ENCODE assay signal across 26 cellular contexts in the genomic region with DNA sequence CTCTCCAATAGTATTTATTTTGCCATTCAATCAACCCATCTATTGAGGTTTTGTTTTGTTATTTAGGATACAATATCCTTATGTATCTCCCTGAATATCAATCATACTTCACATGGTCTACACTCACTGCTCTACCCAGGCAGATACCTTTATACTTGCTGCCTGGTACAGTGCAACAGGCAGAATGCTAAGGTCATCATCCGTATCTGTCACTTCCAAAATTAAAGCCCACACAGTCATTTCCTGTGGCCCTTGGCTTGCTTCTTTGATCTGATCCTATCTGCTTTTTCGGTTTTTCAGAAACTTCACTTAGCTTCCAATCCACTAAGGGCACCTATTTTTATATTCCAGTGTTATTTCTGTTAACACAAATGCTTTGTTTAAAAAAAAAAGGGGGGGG.
"Had no signal": no experiment of that assay in that cellular context is flagged by ENCODE, and none has a peak within 500 bp of the region (broad histone marks: within the 10 kb centered on the region; RNA-seq: fewer than 3 reads in every experiment).

No MANE protein-coding gene starts in this region.

- H3K9me3 Mint-ChIP-seq: activated naive CD4-positive, alpha-beta T cell treated with anti-CD3 and anti-CD28 coated beads, Interleukin-2, amount 50 U/mL, for 72 hours; dendritic cell treated with granulocyte-macrophage colony-stimulating factor and Interleukin-4, amounts not matched to agents 40 ng/mL and 50 ng/mL, for 4 days; stimulated activated memory B cell treated with anti-CD40 and anti-IgM and Interleukin-4, amounts not matched to agents 10 μg/mL and 1 μg/mL and 100 μg/mL, for 72 hours had no signal

- H3K4me3 ChIP-seq: lower lobe of right lung, neural progenitor cell, sigmoid colon, smooth muscle cell, thoracic aorta, upper lobe of left lung had no signal

- ATAC-seq: activated CD4-positive, CD25-positive, alpha-beta regulatory T cell treated with anti-CD3 and anti-CD28 coated beads, Interleukin-2, amount 50 U/mL, for 24 hours; activated CD8-positive, alpha-beta T cell treated with anti-CD3 and anti-CD28 coated beads, Interleukin-2, amount 10 ng/mL, durations not matched to agents 7 days and 5 days; activated T-helper 17 cell treated with anti-CD3 and anti-CD28 coated beads, Interleukin-2, amount 50 U/mL, for 72 hours; esophagus mucosa; left lobe of liver; lower lobe of right lung; stimulated activated memory B cell treated with anti-CD40 and anti-IgM and Interleukin-4, amounts not matched to agents 10 μg/mL and 1 μg/mL and 100 μg/mL, for 72 hours had no signal

- H3K36me3 ChIP-seq: neural progenitor cell had no signal

- H3K27ac Mint-ChIP-seq: activated CD4-positive, alpha-beta T cell treated with anti-CD3 and anti-CD28 coated beads, Interleukin-2, amount 10 ng/mL, durations not matched to agents 7 days and 5 days; activated CD8-positive, alpha-beta T cell treated with anti-CD3 and anti-CD28 coated beads, Interleukin-2, amount 10 ng/mL, durations not matched to agents 7 days and 5 days; activated naive CD4-positive, alpha-beta T cell treated with anti-CD3 and anti-CD28 coated beads, Interleukin-2, amount 50 U/mL, for 72 hours; activated T-helper 17 cell treated with anti-CD3 and anti-CD28 coated beads, Interleukin-2, amount 50 U/mL, for 72 hours; dendritic cell treated with granulocyte-macrophage colony-stimulating factor and Interleukin-4, amounts not matched to agents 40 ng/mL and 50 ng/mL, for 4 days; neural progenitor cell; stimulated activated memory B cell treated with anti-CD40 and anti-IgM and Interleukin-4, amounts not matched to agents 10 μg/mL and 1 μg/mL and 100 μg/mL, for 72 hours; T-helper 1 cell treated with Interleukin-12 subunit alpha and Interleukin-12 subunit beta and Interleukin-4 antibody, amounts not matched to agents 30 μg/mL and 1 μg/mL, for 36 hours had no signal

- H3K4me1 ChIP-seq: lower lobe of right lung, neural progenitor cell, sigmoid colon, upper lobe of left lung had no signal

- H3K9ac ChIP-seq: neural progenitor cell had no signal

- H3K27me3 ChIP-seq: neural progenitor cell, sigmoid colon, upper lobe of left lung had no signal

- DNase-seq: activated CD4-positive, alpha-beta T cell treated with anti-CD3 and anti-CD28 coated beads, Interleukin-2, amount 10 ng/mL, durations not matched to agents 7 days and 5 days; activated CD8-positive, alpha-beta T cell treated with anti-CD3 and anti-CD28 coated beads, Interleukin-2, amount 10 ng/mL, durations not matched to agents 7 days and 5 days; aorta; effector memory CD4-positive, alpha-beta T cell; foreskin melanocyte; kidney; lower lobe of right lung; naive B cell; posterior cingulate gyrus; sigmoid colon; stimulated activated CD4-positive, alpha-beta T cell treated with anti-CD3 and anti-CD28 coated beads, Interleukin-15, amount 100 ng/mL, for 24 hours; T1000; upper lobe of left lung had no signal

- H3K4me3 Mint-ChIP-seq: activated CD4-positive, alpha-beta T cell treated with anti-CD3 and anti-CD28 coated beads, Interleukin-2, amount 10 ng/mL, durations not matched to agents 7 days and 5 days; activated CD8-positive, alpha-beta T cell treated with anti-CD3 and anti-CD28 coated beads, Interleukin-2, amount 10 ng/mL, durations not matched to agents 7 days and 5 days; activated T-helper 17 cell treated with anti-CD3 and anti-CD28 coated beads, Interleukin-2, amount 50 U/mL, for 72 hours; brain; dendritic cell treated with granulocyte-macrophage colony-stimulating factor and Interleukin-4, amounts not matched to agents 40 ng/mL and 50 ng/mL, for 4 days; naive B cell; neural progenitor cell; stimulated activated memory B cell treated with anti-CD40 and anti-IgM and Interleukin-4, amounts not matched to agents 10 μg/mL and 1 μg/mL and 100 μg/mL, for 72 hours; T-helper 1 cell treated with Interleukin-12 subunit alpha and Interleukin-12 subunit beta and Interleukin-4 antibody, amounts not matched to agents 30 μg/mL and 1 μg/mL, for 36 hours had no signal

- H3K9me3 ChIP-seq: lower lobe of right lung, sigmoid colon, thoracic aorta, upper lobe of left lung had no signal

- H2AFZ ChIP-seq: neural progenitor cell had no signal

- H3K27me3 Mint-ChIP-seq: activated CD4-positive, alpha-beta T cell treated with anti-CD3 and anti-CD28 coated beads, Interleukin-2, amount 10 ng/mL, durations not matched to agents 7 days and 5 days; activated T-helper 17 cell treated with anti-CD3 and anti-CD28 coated beads, Interleukin-2, amount 50 U/mL, for 72 hours; brain; dendritic cell treated with granulocyte-macrophage colony-stimulating factor and Interleukin-4, amounts not matched to agents 40 ng/mL and 50 ng/mL, for 4 days; naive B cell; stimulated activated memory B cell treated with anti-CD40 and anti-IgM and Interleukin-4, amounts not matched to agents 10 μg/mL and 1 μg/mL and 100 μg/mL, for 72 hours had no signal

- H3K4me2 ChIP-seq: neural progenitor cell, smooth muscle cell had no signal

- H3K27ac ChIP-seq: lower lobe of right lung, neural progenitor cell, sigmoid colon, thoracic aorta, upper lobe of left lung, VCaP had no signal

- H3K4me1 Mint-ChIP-seq: activated T-helper 17 cell treated with anti-CD3 and anti-CD28 coated beads, Interleukin-2, amount 50 U/mL, for 72 hours; brain; naive B cell; neural progenitor cell; stimulated activated memory B cell treated with anti-CD40 and anti-IgM and Interleukin-4, amounts not matched to agents 10 μg/mL and 1 μg/mL and 100 μg/mL, for 72 hours had no signal
